In the genomic region with DNA sequence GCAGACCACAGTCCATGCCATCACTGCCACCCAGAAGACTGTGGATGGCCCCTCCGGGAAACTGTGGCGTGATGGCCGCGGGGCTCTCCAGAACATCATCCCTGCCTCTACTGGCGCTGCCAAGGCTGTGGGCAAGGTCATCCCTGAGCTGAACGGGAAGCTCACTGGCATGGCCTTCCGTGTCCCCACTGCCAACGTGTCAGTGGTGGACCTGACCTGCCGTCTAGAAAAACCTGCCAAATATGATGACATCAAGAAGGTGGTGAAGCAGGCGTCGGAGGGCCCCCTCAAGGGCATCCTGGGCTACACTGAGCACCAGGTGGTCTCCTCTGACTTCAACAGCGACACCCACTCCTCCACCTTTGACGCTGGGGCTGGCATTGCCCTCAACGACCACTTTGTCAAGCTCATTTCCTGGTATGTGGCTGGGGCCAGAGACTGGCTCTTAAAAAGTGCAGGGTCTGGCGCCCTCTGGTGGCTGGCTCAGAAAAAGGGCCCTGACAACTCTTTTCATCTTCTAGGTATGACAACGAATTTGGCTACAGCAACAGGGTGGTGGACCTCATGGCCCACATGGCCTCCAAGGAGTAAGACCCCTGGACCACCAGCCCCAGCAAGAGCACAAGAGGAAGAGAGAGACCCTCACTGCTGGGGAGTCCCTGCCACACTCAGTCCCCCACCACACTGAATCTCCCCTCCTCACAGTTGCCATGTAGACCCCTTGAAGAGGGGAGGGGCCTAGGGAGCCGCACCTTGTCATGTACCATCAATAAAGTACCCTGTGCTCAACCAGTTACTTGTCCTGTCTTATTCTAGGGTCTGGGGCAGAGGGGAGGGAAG, we compare ENCODE assay signal across 8 cellular contexts. TPM values are rescaled to one million over a fixed set of nuclear protein-coding genes. Genes with fewer than 3 reads are reported as not detected.
DNase-seq lines count a peak whose midpoint lies in the region; ATAC-seq, FAIRE-seq and TF ChIP-seq lines count a peak whose summit lies in the region.
"Not testable (repeated sequence)": the region's sequence is repeated elsewhere in the genome, so short reads cannot be mapped to it uniquely, and the experiment has no call there.

No MANE protein-coding gene starts in this region.

- in situ Hi-C loops in K562 (cut with MboI), result not testable (repeated sequence)

- H3K36me3 Mint-ChIP-seq in activated CD4-positive, alpha-beta T cell treated with anti-CD3 and anti-CD28 coated beads for 36 hours (ENCODE audit: low read depth), result peaks cover 47% of the 10 kb centered on the region

- peaks cover 54 to 85% of the 10 kb centered on the region in 2 experiments for H3K4me1 ChIP-seq in K562 (replicated peaks in 1 of 2; ENCODE audit: control insufficient read depth in 2 of 2, insufficient read depth in 2 of 2, low read length in 2 of 2)
- H3K4me1 ChIP-seq in left ventricle myocardium inferior, result peaks cover 93% of the 10 kb centered on the region

- TF ChIP-seq RAD21 in K562 (CRISPR knock-in tag; conservative IDR thresholded peaks at IDR 0.05 in 1 of 2, IDR thresholded peaks at IDR 0.05 in 1 of 2), result peak; percentile 32 to 58

- not testable (repeated sequence) for ATAC-seq in activated CD4-positive, alpha-beta T cell treated with anti-CD3 and anti-CD28 coated beads for 36 hours; K562

- H4K20me1 ChIP-seq in K562 (replicated peaks; ENCODE audit: control insufficient read depth, insufficient read depth, low read length), result peaks cover 38% of the 10 kb centered on the region

- peak overlapping the region; percentile 98 for H3K4me3 Mint-ChIP-seq in activated CD4-positive, alpha-beta T cell treated with anti-CD3 and anti-CD28 coated beads for 36 hours

- DNase-seq in DMS153 (lab: John Stamatoyannopoulos, UW) (peak; percentile 45), KG1 (lab: John Stamatoyannopoulos, UW) (peak; percentile 46), NK-92 (lab: John Stamatoyannopoulos, UW; ENCODE audit: unreplicated experiment) (peak; percentile 3), K562 (ENCODE audit: extremely low read depth in 1 of 4, low spot score in 3 of 4) (peak in 1 of 4 experiments; percentile 80), left ventricle myocardium inferior (peak; percentile 82), pons (ENCODE audit: low spot score) (peak; percentile 83), substantia nigra (lab: John Stamatoyannopoulos, UW) (peak in 44 of 49 donors; percentile 19 to 82 (median 65))
- DNase-seq in activated CD4-positive, alpha-beta T cell treated with anti-CD3 and anti-CD28 coated beads for 36 hours, result peak; percentile 92

- not testable (repeated sequence) for FAIRE-seq in K562 (lab: Jason Lieb, UNC)

- 53% methylated on average over 16 of the region's 17 CpGs for WGBS in K562 (ENCODE audit: insufficient coverage, low coverage, missing lambda C conversion rate)

- not testable (repeated sequence) for H3K9me3 ChIP-seq in K562 (replicated peaks; ENCODE audit: control insufficient read depth, insufficient read depth, low read depth, low read length); left ventricle myocardium inferior (replicated peaks)

- H3K4me1 Mint-ChIP-seq in activated CD4-positive, alpha-beta T cell treated with anti-CD3 and anti-CD28 coated beads for 36 hours, result peaks cover 56% of the 10 kb centered on the region

- not testable (repeated sequence) for H3K27me3 ChIP-seq in K562 (ENCODE audit: control insufficient read depth in 2 of 2, insufficient read depth in 2 of 2, low read length in 2 of 2); left ventricle myocardium inferior (ENCODE audit: low read depth)

- not testable (repeated sequence) for TF ChIP-seq POLR2A in K562 (conservative IDR thresholded peaks at IDR 0.05)

- H3K27ac ChIP-seq in K562 (ENCODE audit: extremely low read depth, low read depth, low read length) (peak overlapping the region; percentile 59; the same call in 1 of the 3 replicates), left ventricle myocardium inferior (replicated peaks) (peak overlapping the region; percentile 97), substantia nigra (ENCODE audit: low read depth, low read length, poor library complexity, severe bottlenecking) (peak overlapping the region; percentile 100)

- peak overlapping the region; percentile 97 for H3K27ac Mint-ChIP-seq in activated CD4-positive, alpha-beta T cell treated with anti-CD3 and anti-CD28 coated beads for 36 hours

- POLR2A ChIA-PET in activated CD4-positive, alpha-beta T cell treated with anti-CD3 and anti-CD28 coated beads for 36 hours (lab: Charles Lee), result interaction anchor here (0.6 to 1.6 kb wide), 5 partner anchors 14 to 317 kb away, joined by 3 to 5 read pairs (median 4); no protein-coding TSS in a partner anchor
- POLR2A ChIA-PET in K562 (lab: Yijun Ruan, JAX), result interaction anchor here (0.6 to 1.0 kb wide), 6 partner anchors 27 to 1545 kb away, joined by 3 to 5 read pairs (median 3); a partner anchor contains a TSS

- H2AFZ ChIP-seq in K562 (ENCODE audit: low read depth, low read length), result not testable (repeated sequence)

- peaks cover 43% of the 10 kb centered on the region for H3K36me3 ChIP-seq in K562 (ENCODE audit: control insufficient read depth, insufficient read depth, low read length)
- H3K36me3 ChIP-seq in left ventricle myocardium inferior, result peaks cover 45% of the 10 kb centered on the region

- H3K79me2 ChIP-seq in K562 (ENCODE audit: control insufficient read depth, insufficient read depth, low read length), result peaks cover 53% of the 10 kb centered on the region

- H3K9ac ChIP-seq in K562 (ENCODE audit: insufficient read depth in 1 of 2, low read depth in 2 of 2, low read length in 2 of 2), result peak overlapping the region; percentile 34 to 100; a peak in 3 of 4 replicates

- H3K27me3 Mint-ChIP-seq in activated CD4-positive, alpha-beta T cell treated with anti-CD3 and anti-CD28 coated beads for 36 hours, result not testable (repeated sequence)

- H3K9me1 ChIP-seq in K562 (ENCODE audit: control insufficient read depth, insufficient read depth, low read length), result not testable (repeated sequence)

- not testable (repeated sequence) for H3K9me3 Mint-ChIP-seq in activated CD4-positive, alpha-beta T cell treated with anti-CD3 and anti-CD28 coated beads for 36 hours (ENCODE audit: low read depth)

- CTCF ChIA-PET in activated CD4-positive, alpha-beta T cell treated with anti-CD3 and anti-CD28 coated beads for 36 hours (lab: Charles Lee), result interaction anchor here (0.5 to 9.4 kb wide), 22 partner anchors 9 to 379 kb away, joined by 3 to 141 read pairs (median 4); a partner anchor contains a TSS
- CTCF ChIA-PET in K562 (lab: Yijun Ruan, JAX; ENCODE audit: low intra/inter-chr PET ratio), result not testable (repeated sequence)

- H3K4me3 ChIP-seq in K562 (peak overlapping the region; percentile 84; the same call in 1 of the 2 replicates), left ventricle myocardium inferior (peak overlapping the region; percentile 99)

- peak overlapping the region; percentile 80 for H3K4me2 ChIP-seq in K562 (ENCODE audit: insufficient read depth, low read length)

- intact Hi-C loops in activated CD4-positive, alpha-beta T cell treated with anti-CD3 and anti-CD28 coated beads for 36 hours (cut with DNase I, micrococcal nuclease), result loop anchor here (1.0 to 10.0 kb wide), 4 partner anchors 18 to 1397 kb away; a partner anchor contains a TSS
- intact Hi-C loops in K562 (cut with micrococcal nuclease), result loop anchor here (2.0 to 10.0 kb wide), 2 partner anchors 115 to 213 kb away; no protein-coding TSS in a partner anchor
- intact Hi-C loops in left ventricle myocardium inferior (cut with micrococcal nuclease), result not testable (repeated sequence)

- peak; percentile 58 to 65 (median 63) for TF ChIP-seq CTCF in K562 (IDR thresholded peaks at IDR 0.05 in 2 of 3, conservative IDR thresholded peaks at IDR 0.05 in 1 of 3; ENCODE audit: insufficient read depth in 2 of 3, low read depth in 1 of 3, low read length in 3 of 3)
- TF ChIP-seq CTCF in left ventricle myocardium inferior (IDR thresholded peaks at IDR 0.05; ENCODE audit: borderline replicate concordance), result peak; percentile 87

- TSS peak; percentile 75 for BruUV-seq in K562 (replicated peaks; lab: Mats Ljungman, UMichigan)

- TF ChIP-seq EP300 in K562 (IDR thresholded peaks at IDR 0.05; ENCODE audit: low read length), result not testable (repeated sequence)

RNA-seq across cellular contexts. Expression of a gene that starts 3.5 kb away (rescaled TPM):
- total RNA-seq in activated CD4-positive, alpha-beta T cell treated with anti-CD3 and anti-CD28 coated beads for 36 hours, result 1,000 to 10,000 TPM; 7,289 to 9,770 TPM
- total RNA-seq in K562 (2011; cell fraction: chromatin; rRNA removed; ENCODE audit: low replicate concordance), result 324 and 835 TPM in 2 replicates
- 1,325 and 1,372 TPM in 2 replicates for total RNA-seq in K562 (2011; cell fraction: nucleolus; rRNA removed)
- total RNA-seq in K562 (2011; cell fraction: nucleoplasm; rRNA removed), result 1,230 and 2,004 TPM in 2 replicates
- total RNA-seq in K562 (2014; rRNA removed), result 3,419 and 4,659 TPM in 2 replicates
- total RNA-seq in K562 (2014; rRNA removed; fragmentation: Illumina TruSeq; extraction: Trizol), result 1,716 and 2,206 TPM in 2 replicates
- total RNA-seq in K562 (2015; rRNA removed; fragmentation: Illumina TruSeq; extraction: Trizol), result 2,578 and 2,581 TPM in 2 replicates
- total RNA-seq in K562 (2021), result 2,702 and 2,817 TPM in 2 replicates
- 6,793 and 8,605 TPM in 2 replicates for polyA plus RNA-seq in K562 (2011; rRNA removed)
- 11,989 and 13,919 TPM in 2 replicates for polyA plus RNA-seq in K562 (2011; cell fraction: cytosol; rRNA removed)
- 3,294 and 3,587 TPM in 2 replicates for polyA plus RNA-seq in K562 (2011; cell fraction: nucleus; rRNA removed)
- polyA plus RNA-seq in K562 (2012), result 3,686 and 3,892 TPM in 2 replicates
- 5,553 and 5,658 TPM in 2 replicates for polyA plus RNA-seq in K562 (2014; fragmentation: Illumina TruSeq; extraction: Trizol)
- polyA plus RNA-seq in K562 (2014; fragmentation: Nextera tagmentation; extraction: Ambion mirVana), result 1,000 to 10,000 TPM; 5,813 to 6,029 TPM
- polyA plus RNA-seq in K562 (2014; rRNA removed), result 3,855 and 4,217 TPM in 2 replicates
- 4,964 and 5,506 TPM in 2 replicates for polyA minus RNA-seq in K562 (2011; rRNA and poly(A)+ RNA removed)
- 4,077 and 4,335 TPM in 2 replicates for polyA minus RNA-seq in K562 (2011; cell fraction: cytosol; rRNA and poly(A)+ RNA removed)
- 565 and 1,075 TPM in 2 replicates for polyA minus RNA-seq in K562 (2011; cell fraction: nucleus; rRNA and poly(A)+ RNA removed)
- 4,161 TPM for total RNA-seq in left ventricle myocardium inferior

RNA-seq across cellular contexts. Expression of a gene that starts 18.0 kb away (rescaled TPM):
- 1 to 10 TPM; 8.1 to 8.4 TPM for total RNA-seq in activated CD4-positive, alpha-beta T cell treated with anti-CD3 and anti-CD28 coated beads for 36 hours
- 0.42 and 0.76 TPM in 2 replicates for total RNA-seq in K562 (2011; cell fraction: chromatin; rRNA removed; ENCODE audit: low replicate concordance)
- 0.66 and 0.83 TPM in 2 replicates for total RNA-seq in K562 (2011; cell fraction: nucleolus; rRNA removed)
- total RNA-seq in K562 (2011; cell fraction: nucleoplasm; rRNA removed), result 0.23 and 0.37 TPM in 2 replicates
- not detected in 2 replicates for total RNA-seq in K562 (2014; rRNA removed)
- not detected in 2 replicates for total RNA-seq in K562 (2014; rRNA removed; fragmentation: Illumina TruSeq; extraction: Trizol)
- 0.08 TPM in 1 of 2 replicates, not detected in the other for total RNA-seq in K562 (2015; rRNA removed; fragmentation: Illumina TruSeq; extraction: Trizol)
- 0.09 and 0.20 TPM in 2 replicates for total RNA-seq in K562 (2021)
- polyA plus RNA-seq in K562 (2011; rRNA removed), result 0.10 and 0.12 TPM in 2 replicates
- polyA plus RNA-seq in K562 (2011; cell fraction: cytosol; rRNA removed), result 0.09 and 0.15 TPM in 2 replicates
- 0.18 and 0.32 TPM in 2 replicates for polyA plus RNA-seq in K562 (2011; cell fraction: nucleus; rRNA removed)
- 0.04 and 0.10 TPM in 2 replicates for polyA plus RNA-seq in K562 (2012)
- not detected in 2 replicates for polyA plus RNA-seq in K562 (2014; fragmentation: Illumina TruSeq; extraction: Trizol)
- polyA plus RNA-seq in K562 (2014; fragmentation: Nextera tagmentation; extraction: Ambion mirVana), result not detected
- 0.03 TPM in 1 of 2 replicates, not detected in the other for polyA plus RNA-seq in K562 (2014; rRNA removed)
- polyA minus RNA-seq in K562 (2011; rRNA and poly(A)+ RNA removed), result 0.11 TPM in 1 of 2 replicates, not detected in the other
- polyA minus RNA-seq in K562 (2011; cell fraction: cytosol; rRNA and poly(A)+ RNA removed), result not detected in 2 replicates
- 0.11 and 0.27 TPM in 2 replicates for polyA minus RNA-seq in K562 (2011; cell fraction: nucleus; rRNA and poly(A)+ RNA removed)
- total RNA-seq in left ventricle myocardium inferior, result 14.4 TPM

RNA-seq across cellular contexts. Expression of a gene that starts 30.3 kb away (rescaled TPM):
- total RNA-seq in activated CD4-positive, alpha-beta T cell treated with anti-CD3 and anti-CD28 coated beads for 36 hours, result 10 to 100 TPM; 93.2 to 97.1 TPM
- 199 and 304 TPM in 2 replicates for total RNA-seq in K562 (2011; cell fraction: chromatin; rRNA removed; ENCODE audit: low replicate concordance)
- total RNA-seq in K562 (2011; cell fraction: nucleolus; rRNA removed), result 156 and 172 TPM in 2 replicates
- total RNA-seq in K562 (2011; cell fraction: nucleoplasm; rRNA removed), result 135 and 147 TPM in 2 replicates
- total RNA-seq in K562 (2014; rRNA removed) (55.4 and 70.8 TPM in 2 replicates), K562 (2014; rRNA removed; fragmentation: Illumina TruSeq; extraction: Trizol) (53.2 and 54.4 TPM in 2 replicates), K562 (2015; rRNA removed; fragmentation: Illumina TruSeq; extraction: Trizol) (60.6 and 61.9 TPM in 2 replicates), K562 (2021) (77.2 and 77.6 TPM in 2 replicates), left ventricle myocardium inferior (15.3 TPM)
- polyA plus RNA-seq in K562 (2011; rRNA removed) (74.7 and 93.6 TPM in 2 replicates), K562 (2014; fragmentation: Illumina TruSeq; extraction: Trizol) (67.5 and 97.7 TPM in 2 replicates), K562 (2014; fragmentation: Nextera tagmentation; extraction: Ambion mirVana) (10 to 100 TPM; 19.0 to 37.2 TPM), K562 (2014; rRNA removed) (86.3 and 92.2 TPM in 2 replicates)
- polyA plus RNA-seq in K562 (2011; cell fraction: cytosol; rRNA removed), result 29.0 and 33.7 TPM in 2 replicates
- polyA plus RNA-seq in K562 (2011; cell fraction: nucleus; rRNA removed), result 248 and 319 TPM in 2 replicates
- 37.5 and 55.6 TPM in 2 replicates for polyA plus RNA-seq in K562 (2012)
- 32.7 and 42.8 TPM in 2 replicates for polyA minus RNA-seq in K562 (2011; rRNA and poly(A)+ RNA removed)
- polyA minus RNA-seq in K562 (2011; cell fraction: cytosol; rRNA and poly(A)+ RNA removed), result 26.4 and 38.0 TPM in 2 replicates
- 40.7 and 56.9 TPM in 2 replicates for polyA minus RNA-seq in K562 (2011; cell fraction: nucleus; rRNA and poly(A)+ RNA removed)

RNA-seq across cellular contexts. Expression of a gene that starts 43.9 kb away (rescaled TPM):
- total RNA-seq in activated CD4-positive, alpha-beta T cell treated with anti-CD3 and anti-CD28 coated beads for 36 hours, result 100 to 1,000 TPM; 199 to 210 TPM
- 180 and 234 TPM in 2 replicates for total RNA-seq in K562 (2011; cell fraction: chromatin; rRNA removed; ENCODE audit: low replicate concordance)
- total RNA-seq in K562 (2011; cell fraction: nucleolus; rRNA removed), result 123 and 141 TPM in 2 replicates
- total RNA-seq in K562 (2011; cell fraction: nucleoplasm; rRNA removed), result 94.7 and 123 TPM in 2 replicates
- 88.9 and 90.9 TPM in 2 replicates for total RNA-seq in K562 (2014; rRNA removed)
- 58.6 and 59.8 TPM in 2 replicates for total RNA-seq in K562 (2014; rRNA removed; fragmentation: Illumina TruSeq; extraction: Trizol)
- 50.6 and 55.1 TPM in 2 replicates for total RNA-seq in K562 (2015; rRNA removed; fragmentation: Illumina TruSeq; extraction: Trizol)
- 66.6 and 79.3 TPM in 2 replicates for total RNA-seq in K562 (2021)
- 68.3 and 88.8 TPM in 2 replicates for polyA plus RNA-seq in K562 (2011; rRNA removed)
- 70.4 and 83.4 TPM in 2 replicates for polyA plus RNA-seq in K562 (2011; cell fraction: cytosol; rRNA removed)
- polyA plus RNA-seq in K562 (2011; cell fraction: nucleus; rRNA removed), result 111 and 114 TPM in 2 replicates
- polyA plus RNA-seq in K562 (2012), result 67.4 and 77.6 TPM in 2 replicates
- polyA plus RNA-seq in K562 (2014; fragmentation: Illumina TruSeq; extraction: Trizol), result 93.7 and 95.4 TPM in 2 replicates
- 10 to 100 TPM; 16.9 to 35.5 TPM for polyA plus RNA-seq in K562 (2014; fragmentation: Nextera tagmentation; extraction: Ambion mirVana)
- polyA plus RNA-seq in K562 (2014; rRNA removed), result 55.3 and 70.9 TPM in 2 replicates
- 103 and 106 TPM in 2 replicates for polyA minus RNA-seq in K562 (2011; rRNA and poly(A)+ RNA removed)
- 93.9 and 94.0 TPM in 2 replicates for polyA minus RNA-seq in K562 (2011; cell fraction: cytosol; rRNA and poly(A)+ RNA removed)
- polyA minus RNA-seq in K562 (2011; cell fraction: nucleus; rRNA and poly(A)+ RNA removed), result 52.2 and 80.1 TPM in 2 replicates
- total RNA-seq in left ventricle myocardium inferior, result 9.2 TPM

RNA-seq across cellular contexts. Expression of a gene that starts 44.7 kb away (rescaled TPM):
- 100 to 1,000 TPM; 232 to 275 TPM for total RNA-seq in activated CD4-positive, alpha-beta T cell treated with anti-CD3 and anti-CD28 coated beads for 36 hours
- 10.4 and 15.7 TPM in 2 replicates for total RNA-seq in K562 (2011; cell fraction: chromatin; rRNA removed; ENCODE audit: low replicate concordance)
- total RNA-seq in K562 (2011; cell fraction: nucleolus; rRNA removed), result 12.9 and 13.3 TPM in 2 replicates
- 14.3 and 21.4 TPM in 2 replicates for total RNA-seq in K562 (2011; cell fraction: nucleoplasm; rRNA removed)
- total RNA-seq in K562 (2014; rRNA removed) (135 and 152 TPM in 2 replicates), K562 (2014; rRNA removed; fragmentation: Illumina TruSeq; extraction: Trizol) (254 and 288 TPM in 2 replicates), K562 (2015; rRNA removed; fragmentation: Illumina TruSeq; extraction: Trizol) (177 and 199 TPM in 2 replicates), K562 (2021) (205 and 208 TPM in 2 replicates), left ventricle myocardium inferior (235 TPM)
- polyA plus RNA-seq in K562 (2011; rRNA removed) (87.9 and 127 TPM in 2 replicates), K562 (2014; fragmentation: Illumina TruSeq; extraction: Trizol) (198 and 214 TPM in 2 replicates), K562 (2014; fragmentation: Nextera tagmentation; extraction: Ambion mirVana) (100 to 1,000 TPM; 669 to 727 TPM), K562 (2014; rRNA removed) (220 and 267 TPM in 2 replicates)
- polyA plus RNA-seq in K562 (2011; cell fraction: cytosol; rRNA removed), result 56.4 and 93.3 TPM in 2 replicates
- polyA plus RNA-seq in K562 (2011; cell fraction: nucleus; rRNA removed), result 27.8 and 39.6 TPM in 2 replicates
- 103 and 291 TPM in 2 replicates for polyA plus RNA-seq in K562 (2012)
- polyA minus RNA-seq in K562 (2011; rRNA and poly(A)+ RNA removed), result 38.3 and 43.0 TPM in 2 replicates
- 21.7 and 23.6 TPM in 2 replicates for polyA minus RNA-seq in K562 (2011; cell fraction: cytosol; rRNA and poly(A)+ RNA removed)
- polyA minus RNA-seq in K562 (2011; cell fraction: nucleus; rRNA and poly(A)+ RNA removed), result 6.9 and 14.4 TPM in 2 replicates
